ENCODE assay signal across 16 cellular contexts in the genomic region with DNA sequence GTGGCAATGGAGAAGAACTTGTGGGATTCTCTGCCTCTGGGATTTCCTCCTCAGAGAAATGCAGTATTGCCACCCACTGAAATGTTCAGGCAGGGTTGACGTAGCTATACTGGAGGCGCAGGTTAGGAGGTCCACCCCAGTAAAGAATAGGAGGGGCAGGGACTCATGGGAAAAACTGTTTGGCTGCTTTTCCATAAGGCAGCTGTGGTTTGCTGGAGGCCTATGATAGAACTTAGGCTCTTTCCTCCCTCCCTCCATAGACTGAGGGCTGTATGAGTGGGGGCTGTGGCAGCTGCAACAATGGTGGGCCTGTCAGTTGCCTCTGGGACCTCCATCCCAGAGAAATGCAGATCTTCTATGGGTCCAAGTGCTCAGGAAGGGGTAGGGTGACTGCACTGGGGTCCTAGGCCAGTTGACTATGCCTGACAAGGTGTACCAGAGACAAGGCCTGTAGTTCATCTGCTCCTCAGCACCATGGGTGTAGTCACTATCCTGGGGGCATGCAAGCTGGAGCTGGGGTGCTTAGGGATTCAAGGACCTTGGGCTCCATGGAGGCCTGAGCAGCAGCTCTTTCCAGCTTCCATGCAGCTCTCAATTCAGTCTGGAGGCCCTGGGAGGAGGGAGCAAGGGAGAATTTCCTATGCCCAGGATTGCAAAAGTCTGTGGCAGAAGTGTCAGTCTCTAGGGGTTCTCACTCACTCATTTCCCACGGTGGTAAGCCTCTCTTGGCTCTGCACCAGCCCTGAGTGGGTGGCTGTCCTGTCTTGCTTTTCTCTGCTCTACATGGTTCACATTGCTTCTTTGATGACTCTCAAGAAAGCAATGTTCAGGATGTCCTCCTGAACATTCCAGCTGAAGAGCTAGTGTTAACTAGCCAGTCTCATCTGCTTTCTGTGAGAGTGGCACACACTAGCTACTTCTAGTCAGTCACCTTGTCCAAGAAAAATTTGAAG.
DNase-seq lines count a peak whose midpoint lies in the region; ATAC-seq and TF ChIP-seq lines count a peak whose summit lies in the region.
"Had no signal": no experiment of that assay in that cellular context is flagged by ENCODE, and none has a peak within 500 bp of the region (broad histone marks: within the 10 kb centered on the region; RNA-seq: fewer than 3 reads in every experiment).

No MANE protein-coding gene starts in this region.

- no peaks in the 10 kb centered on the region for H3K27me3 ChIP-seq in H9 (ENCODE audit: insufficient read depth, low read length)

- no peak overlapping the region for H4K5ac ChIP-seq in H9 (ENCODE audit: insufficient read length, low read depth, low read length)

- peaks cover 0 to 4% (median 0%) of the 10 kb centered on the region in 3 experiments; a peak in 3 of 7 replicates for H3K36me3 Mint-ChIP-seq in H9 (ENCODE audit: insufficient read depth in 1 of 3, low read depth in 3 of 3)
- H3K36me3 Mint-ChIP-seq: type B pancreatic cell had no signal

- no peaks in the 10 kb centered on the region for H3K79me2 ChIP-seq in H9 (ENCODE audit: insufficient read depth, low read length)

- no peak overlapping the region for H3T11ph ChIP-seq in H9 (ENCODE audit: low read length)

- no peak overlapping the region for H3K9ac ChIP-seq in H9 (ENCODE audit: extremely low read depth, insufficient read length, low read length)

- H3K9me3 ChIP-seq in H9 (ENCODE audit: control insufficient read depth, low read depth, low read length): peaks cover 19% of the 10 kb centered on the region
- H3K9me3 ChIP-seq: HAP-1, prostate gland had no signal

- H3K4me1 ChIP-seq in H9 (ENCODE audit: insufficient read depth, low read length): no peaks in the 10 kb centered on the region
- H3K4me1 ChIP-seq: HAP-1, prostate gland had no signal

- ATAC-seq in GM19328 (IDR thresholded peaks at IDR 0.05; ENCODE audit: unreplicated experiment): no peak
- ATAC-seq: activated T-cell treated with anti-CD3 and anti-CD28 coated beads, Interleukin-2, amount 50 U/mL, for 72 hours had no signal

- H3K27ac ChIP-seq in H9 (ENCODE audit: insufficient read length, low read depth, low read length): no peak overlapping the region
- H3K27ac ChIP-seq: C4-2B, prostate gland had no signal

- H2AFZ ChIP-seq in H9 (ENCODE audit: low read length): no peak overlapping the region

- H3K4me3 Mint-ChIP-seq in H9: no peak overlapping the region
- H3K4me3 Mint-ChIP-seq: activated T-cell treated with anti-CD3 and anti-CD28 coated beads, Interleukin-2, amount 50 U/mL, for 72 hours; type B pancreatic cell had no signal

- H3K4me2 ChIP-seq in H9 (ENCODE audit: insufficient read depth, insufficient read length, low read length): no peak overlapping the region

- no peak overlapping the region for H3K4ac ChIP-seq in H9 (ENCODE audit: low read depth, low read length)

- no peaks in the 10 kb centered on the region for H3K23me2 ChIP-seq in H9 (ENCODE audit: insufficient read length, low read depth, low read length, poor library complexity, severe bottlenecking)

- no peak overlapping the region for H3K4me3 ChIP-seq in choroid plexus epithelial cell (ENCODE audit: low read depth, low read length)
- H3K4me3 ChIP-seq: HAP-1, prostate gland had no signal

- no peak overlapping the region for H2BK15ac ChIP-seq in H9 (ENCODE audit: low read depth, low read length)

- H3K27ac Mint-ChIP-seq in H9: no peak overlapping the region
- H3K27ac Mint-ChIP-seq: activated T-cell treated with anti-CD3 and anti-CD28 coated beads, Interleukin-2, amount 50 U/mL, for 72 hours; type B pancreatic cell had no signal

- no peak overlapping the region for H4K8ac ChIP-seq in H9 (replicated peaks; ENCODE audit: insufficient read length, low read depth, low read length)

- DNase-seq in EL: peak; percentile 9
- DNase-seq in MV-4-11 (lab: John Stamatoyannopoulos, UW): peak; percentile 19
- DNase-seq in choroid plexus epithelial cell (ENCODE audit: low read depth): peak; percentile 85
- DNase-seq in renal cortical epithelial cell (ENCODE audit: low read depth): peak; percentile 20
- no peak for DNase-seq in NCI-H226
- DNase-seq in activated CD4-positive, alpha-beta T cell treated with anti-CD3 and anti-CD28 coated beads, Interleukin-2, amount 50 U/mL, for 48 hours: no peak
- no peak for DNase-seq in H9
- DNase-seq: activated CD4-positive, alpha-beta T cell treated with anti-CD3 and anti-CD28 coated beads, Interleukin-2, amount 50 U/mL, for 4 hours; activated T-cell treated with anti-CD3 and anti-CD28 coated beads, Interleukin-2, amount 50 U/mL, for 72 hours; amniotic stem cell; SHP77 had no signal

- no peaks in the 10 kb centered on the region for H3K4me1 Mint-ChIP-seq in H9

- H3K18ac ChIP-seq in H9 (ENCODE audit: insufficient read length, low read depth, low read length): no peak overlapping the region

- H3K14ac ChIP-seq in H9 (ENCODE audit: insufficient read depth, low read length): no peak overlapping the region

- H2BK5ac ChIP-seq in H9 (ENCODE audit: insufficient read length, low read length): no peak overlapping the region

- H3K23ac ChIP-seq in H9 (ENCODE audit: insufficient read length, low read depth, low read length): no peak overlapping the region

- H4K20me1 ChIP-seq in H9 (ENCODE audit: control insufficient read depth, insufficient read depth, insufficient read length): no peaks in the 10 kb centered on the region

- H3K56ac ChIP-seq in H9 (ENCODE audit: insufficient read length, low read depth, low read length): no peak overlapping the region

- no peak overlapping the region for H2AK5ac ChIP-seq in H9 (ENCODE audit: insufficient read length, low read length)

- no peak overlapping the region for H4K91ac ChIP-seq in H9 (ENCODE audit: insufficient read length, low read depth, low read length)

- no peak overlapping the region for H2BK20ac ChIP-seq in H9 (ENCODE audit: low read depth, low read length, poor library complexity, severe bottlenecking)

- WGBS in H9 (ENCODE audit: extremely low coverage, insufficient read length, low lambda C conversion rate): no CpG with 5 or more reads among the region's 3 CpGs

- no peak overlapping the region for H2BK12ac ChIP-seq in H9 (ENCODE audit: insufficient read length, low read depth, low read length)

- no peaks in the 10 kb centered on the region for H3K79me1 ChIP-seq in H9 (ENCODE audit: insufficient read depth, low read depth, low read length, poor library complexity, severe bottlenecking)

- no peak overlapping the region for H2BK120ac ChIP-seq in H9 (ENCODE audit: low read depth, low read length, poor library complexity, severe bottlenecking)

- peaks cover 61 to 68% of the 10 kb centered on the region in 2 experiments for H3K9me3 Mint-ChIP-seq in H9
- H3K9me3 Mint-ChIP-seq: type B pancreatic cell had no signal

- TF ChIP-seq CTCF in choroid plexus epithelial cell (conservative IDR thresholded peaks at IDR 0.05; ENCODE audit: low read depth, low read length): no peak
- TF ChIP-seq CTCF in H9 (conservative IDR thresholded peaks at IDR 0.05): no peak

- no peaks in the 10 kb centered on the region for H3K27me3 Mint-ChIP-seq in H9 (ENCODE audit: low read depth)
- H3K27me3 Mint-ChIP-seq: type B pancreatic cell had no signal

Comparison
In these comparisons a context has a peak if more than half of its experiments do, and no peak if none do; other contexts are left out.
1. DNase-seq: peak in EL (single experiment), MV-4-11 (single experiment), choroid plexus epithelial cell (single experiment) and renal cortical epithelial cell (single experiment); none in NCI-H226 (single experiment), activated CD4-positive, alpha-beta T cell treated with anti-CD3 and anti-CD28 coated beads, Interleukin-2, amount 50 U/mL, for 48 hours (0 of 2) and H9 (single experiment).